Comparison of ENCODE assay signal across 9 cellular contexts in genomic region chr19:19540707-19541515, GRCh38. TPM values are rescaled to one million over a fixed set of nuclear protein-coding genes. Genes with fewer than 3 reads are reported as not detected.
DNase-seq lines count a peak whose midpoint lies in the region; ATAC-seq and TF ChIP-seq lines count a peak whose summit lies in the region.
"Had no signal": no experiment of that assay in that cellular context is flagged by ENCODE, and none has a peak within 500 bp of the region (broad histone marks: within the 10 kb centered on the region; RNA-seq: fewer than 3 reads in every experiment).

No MANE protein-coding gene starts in this region.

- no peak overlapping the region for H2BK15ac ChIP-seq in neuronal stem cell (ENCODE audit: low read length)

- no peak overlapping the region for H3K27ac Mint-ChIP-seq in Calu3 (ENCODE audit: unreplicated experiment)
- H3K27ac Mint-ChIP-seq: nephron had no signal

- H2BK5ac ChIP-seq in neuronal stem cell (ENCODE audit: low read length): no peak overlapping the region

- WGBS in neuronal stem cell (ENCODE audit: extremely low coverage in 2 of 2, insufficient read length in 2 of 2, insufficient replicate concordance in 1 of 2), 2 donors: no CpG with 5 or more reads among the region's 45 CpGs

- CTCF ChIA-PET in Calu3 (lab: Charles Lee): no interaction called here

- peak overlapping the region; percentile 43 for H4K8ac ChIP-seq in neuronal stem cell (ENCODE audit: low read depth, low read length)

- TF ChIP-seq CTCF in Calu3 (IDR thresholded peaks at IDR 0.05; ENCODE audit: unreplicated experiment): no peak
- no peak for TF ChIP-seq CTCF in upper lobe of right lung (IDR thresholded peaks at IDR 0.05)

- no TSS peak for BruUV-seq in Calu3 (replicated peaks; lab: Mats Ljungman, UMichigan)

- intact Hi-C loops in Calu3 (cut with micrococcal nuclease; ENCODE audit: unreplicated experiment): no loop called here
- intact Hi-C loops in upper lobe of right lung (cut with DNase I): no loop called here

- H3K4me2 ChIP-seq in neuronal stem cell (ENCODE audit: insufficient read depth, low read length, poor library complexity, severe bottlenecking): peak overlapping the region; percentile 23

- peaks cover 0 to 25% (median 0%) of the 10 kb centered on the region in 3 experiments for H3K27me3 ChIP-seq in neuronal stem cell (ENCODE audit: control insufficient read depth in 3 of 3, insufficient read depth in 3 of 3, low read depth in 1 of 3, low read length in 3 of 3)
- peaks cover 52% of the 10 kb centered on the region for H3K27me3 ChIP-seq in upper lobe of right lung

- peak overlapping the region; percentile 63 for H2AK5ac ChIP-seq in neuronal stem cell (ENCODE audit: low read depth, low read length)

- H2AFZ ChIP-seq in neuronal stem cell (ENCODE audit: low read length): peak overlapping the region; percentile 60

- H3K36me3 ChIP-seq in neuronal stem cell (replicated peaks in 1 of 2; ENCODE audit: control insufficient read depth in 2 of 2, insufficient read depth in 2 of 2, low read length in 2 of 2) (no peaks in the 10 kb centered on the region), upper lobe of right lung (no peaks in the 10 kb centered on the region)

- H3K4me1 Mint-ChIP-seq in Calu3 (ENCODE audit: low read depth, unreplicated experiment): no peaks in the 10 kb centered on the region

- peak overlapping the region; percentile 87 for H3K18ac ChIP-seq in neuronal stem cell (ENCODE audit: low read length)

- no peaks in the 10 kb centered on the region for H3K9me3 Mint-ChIP-seq in Calu3 (ENCODE audit: low read depth, unreplicated experiment)
- H3K9me3 Mint-ChIP-seq: nephron had no signal

- peak overlapping the region; percentile 82 for H3K14ac ChIP-seq in neuronal stem cell (ENCODE audit: low read length)

- H3K9ac ChIP-seq in neuronal stem cell (ENCODE audit: low read depth, low read length, poor library complexity): no peak overlapping the region

- H3K4ac ChIP-seq in neuronal stem cell (ENCODE audit: low read length): no peak overlapping the region

- H4K91ac ChIP-seq in neuronal stem cell (ENCODE audit: low read depth, low read length, poor library complexity): no peak overlapping the region

- peak; percentile 53 for ATAC-seq in HG03469 (IDR thresholded peaks at IDR 0.05; ENCODE audit: unreplicated experiment)
- ATAC-seq in upper lobe of right lung: peak; percentile 48
- no peak for ATAC-seq in left lobe of liver

- no peak overlapping the region for H2BK12ac ChIP-seq in neuronal stem cell (ENCODE audit: low read length)

- H3K23ac ChIP-seq in neuronal stem cell (ENCODE audit: low read depth, low read length, poor library complexity): peak overlapping the region; percentile 85

- H3K4me3 Mint-ChIP-seq in Calu3 (ENCODE audit: low read depth, unreplicated experiment): no peak overlapping the region
- H3K4me3 Mint-ChIP-seq: nephron had no signal

- peaks cover 12% of the 10 kb centered on the region for H3K27me3 Mint-ChIP-seq in Calu3 (ENCODE audit: unreplicated experiment)

- H3K27ac ChIP-seq in neuronal stem cell (replicated peaks; ENCODE audit: low read length) (no peak overlapping the region), upper lobe of right lung (no peak overlapping the region)

- H3K9me3 ChIP-seq in neuronal stem cell (replicated peaks in 1 of 2; ENCODE audit: control insufficient read depth in 2 of 2, insufficient read depth in 1 of 2, low read depth in 1 of 2, low read length in 2 of 2) (peaks cover 0 to 1% of the 10 kb centered on the region in 2 donors), upper lobe of right lung (no peaks in the 10 kb centered on the region)

- no peak overlapping the region for H2BK120ac ChIP-seq in neuronal stem cell (ENCODE audit: low read depth, low read length)

- H3K79me1 ChIP-seq in neuronal stem cell (ENCODE audit: low read depth, low read length): peaks cover 2% of the 10 kb centered on the region

- peaks cover 0 to 6% of the 10 kb centered on the region in 2 donors for H3K4me1 ChIP-seq in neuronal stem cell (ENCODE audit: control insufficient read depth in 2 of 2, insufficient read depth in 1 of 2, low read depth in 1 of 2, low read length in 2 of 2)
- peaks cover 11% of the 10 kb centered on the region for H3K4me1 ChIP-seq in upper lobe of right lung

- H3K4me3 ChIP-seq in neuronal stem cell (ENCODE audit: low read length in 2 of 2) (no peak overlapping the region), upper lobe of right lung (peak overlapping the region; percentile 19)

- DNase-seq in Calu3 (peak; percentile 63), ecto neural progenitor cell (ENCODE audit: low spot score) (peak; percentile 82), neuronal stem cell (ENCODE audit: low spot score) (peak; percentile 57), upper lobe of right lung (peak; percentile 76), left lobe of liver (ENCODE audit: low spot score) (no peak), RKO (ENCODE audit: low spot score) (no peak)
- peak; percentile 92 for DNase-seq in activated CD4-positive, alpha-beta T cell treated with anti-CD3 and anti-CD28 coated beads for 48 hours

- H3K36me3 Mint-ChIP-seq in Calu3 (ENCODE audit: insufficient read depth, unreplicated experiment): peaks cover 10% of the 10 kb centered on the region

RNA-seq across cellular contexts. Expression of gene CILP2, which starts 2.8 kb away (rescaled TPM):
- 1.3 and 1.7 TPM in 2 replicates for total RNA-seq in Calu3 (2022)
- 2.0 TPM for polyA plus RNA-seq in neuronal stem cell (2013, experiment 1 of 2)
- polyA plus RNA-seq in neuronal stem cell (2013, experiment 2 of 2): 2.1 TPM
- 0.41 TPM for total RNA-seq in upper lobe of right lung
- 0.10 TPM for total RNA-seq in left lobe of liver

RNA-seq across cellular contexts. Expression of gene YJEFN3, which starts 12.2 kb away (rescaled TPM):
- total RNA-seq in Calu3 (2022) (10.4 and 12.9 TPM in 2 replicates), upper lobe of right lung (6.4 TPM), left lobe of liver (5.9 TPM)
- 10.9 TPM for polyA plus RNA-seq in neuronal stem cell (2013, experiment 1 of 2)
- 9.9 TPM for polyA plus RNA-seq in neuronal stem cell (2013, experiment 2 of 2)

RNA-seq across cellular contexts. Expression of gene NDUFA13, which starts 24.9 kb away (rescaled TPM):
- total RNA-seq in Calu3 (2022): 191 and 193 TPM in 2 replicates
- polyA plus RNA-seq in neuronal stem cell (2013, experiment 1 of 2): 218 TPM
- 213 TPM for polyA plus RNA-seq in neuronal stem cell (2013, experiment 2 of 2)
- 207 TPM for total RNA-seq in upper lobe of right lung
- 200 TPM for total RNA-seq in left lobe of liver

RNA-seq across cellular contexts. Expression of gene TSSK6, which starts 25.6 kb away (rescaled TPM):
- 2.8 and 3.1 TPM in 2 replicates for total RNA-seq in Calu3 (2022)
- 2.3 TPM for polyA plus RNA-seq in neuronal stem cell (2013, experiment 1 of 2)
- 2.2 TPM for polyA plus RNA-seq in neuronal stem cell (2013, experiment 2 of 2)
- 1.8 TPM for total RNA-seq in upper lobe of right lung
- 1.8 TPM for total RNA-seq in left lobe of liver

Comparison
In these comparisons a context has a peak if more than half of its experiments do, and no peak if none do; other contexts are left out.
1. DNase-seq: peak in Calu3 (single experiment), activated CD4-positive, alpha-beta T cell treated with anti-CD3 and anti-CD28 coated beads for 48 hours (single experiment), ecto neural progenitor cell (single experiment), neuronal stem cell (single experiment) and upper lobe of right lung (single experiment); none in left lobe of liver (single experiment) and RKO (single experiment).